ENCODE assay signal across 15 cellular contexts in the genomic region with DNA sequence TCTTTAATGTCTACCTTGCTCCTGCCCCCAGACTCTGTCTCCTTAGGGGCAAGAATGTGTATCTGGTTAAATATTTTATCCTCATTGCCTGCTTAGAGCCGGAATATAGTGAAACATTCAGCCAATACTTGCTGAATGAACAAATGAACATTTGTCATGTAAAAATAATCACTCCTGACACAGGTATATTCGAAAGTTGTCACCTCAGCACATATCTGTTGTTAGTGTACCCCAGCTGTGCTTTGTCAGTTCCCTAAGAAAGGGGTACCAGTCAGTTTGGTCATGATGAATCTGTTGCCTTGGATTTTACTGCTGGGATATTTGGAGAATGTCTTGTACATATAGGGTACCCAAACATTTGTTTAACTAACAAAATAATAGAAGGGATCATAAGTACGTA.
A peak's percentile ranks its signal among the peaks of the same experiment; 100 is the strongest.
DNase-seq lines count a peak whose midpoint lies in the region; ATAC-seq, FAIRE-seq and TF ChIP-seq lines count a peak whose summit lies in the region.
"Had no signal": no experiment of that assay in that cellular context is flagged by ENCODE, and none has a peak within 500 bp of the region (broad histone marks: within the 10 kb centered on the region; RNA-seq: fewer than 3 reads in every experiment).

No MANE protein-coding gene starts in this region.

- ATAC-seq in IMR-90 (ENCODE audit: low read depth) (no peak), K562 (no peak), gastroesophageal sphincter (no peak)
- ATAC-seq: CD8-positive, alpha-beta T cell had no signal

- TF ChIP-seq CTCF in IMR-90 (conservative IDR thresholded peaks at IDR 0.05; ENCODE audit: low read depth, low read length) = no peak
- no peak for TF ChIP-seq CTCF in K562 (IDR thresholded peaks at IDR 0.05 in 2 of 3, conservative IDR thresholded peaks at IDR 0.05 in 1 of 3; ENCODE audit: insufficient read depth in 2 of 3, low read depth in 1 of 3, low read length in 3 of 3)
- TF ChIP-seq CTCF in stomach (IDR thresholded peaks at IDR 0.05) = no peak
- no peak for TF ChIP-seq CTCF in gastroesophageal sphincter (IDR thresholded peaks at IDR 0.05)

- H3K36me3 ChIP-seq in IMR-90 (ENCODE audit: control insufficient read depth, insufficient read depth, low read length) (no peaks in the 10 kb centered on the region), K562 (ENCODE audit: control insufficient read depth, insufficient read depth, low read length) (no peaks in the 10 kb centered on the region), stomach (no peaks in the 10 kb centered on the region), gastroesophageal sphincter (no peaks in the 10 kb centered on the region)
- H3K36me3 ChIP-seq: BLaER1 treated with 17β-estradiol and CSF1 and Interleukin-3, amounts not matched to agents 10 nM and 100 nM; HAP-1 had no signal

- H4K91ac ChIP-seq in IMR-90 (ENCODE audit: insufficient read depth, low read depth, low read length) = no peak overlapping the region

- H3K4me3 ChIP-seq in IMR-90 (ENCODE audit: insufficient read depth, low read depth, low read length) (no peak overlapping the region), K562 (no peak overlapping the region), stomach (no peak overlapping the region), gastroesophageal sphincter (no peak overlapping the region)
- H3K4me3 ChIP-seq: BLaER1 treated with 17β-estradiol and CSF1 and Interleukin-3, amounts not matched to agents 10 nM and 100 nM; GM23248; HAP-1 had no signal

- no peak overlapping the region for H2BK15ac ChIP-seq in IMR-90 (ENCODE audit: low read depth, low read length)

- no peak overlapping the region for H3K4ac ChIP-seq in IMR-90 (ENCODE audit: low read depth, low read length)

- H3K9me1 ChIP-seq in IMR-90 (ENCODE audit: insufficient read depth, low read length) = no peaks in the 10 kb centered on the region; the same call in 1 of the 2 replicates
- H3K9me1 ChIP-seq in K562 (ENCODE audit: control insufficient read depth, insufficient read depth, low read length) = no peaks in the 10 kb centered on the region

- no peak overlapping the region for H3K23ac ChIP-seq in IMR-90 (ENCODE audit: low read depth, low read length)

- TF ChIP-seq RAD21 in IMR-90 (IDR thresholded peaks at IDR 0.05; ENCODE audit: low read length) = no peak
- no peak for TF ChIP-seq RAD21 in K562 (CRISPR knock-in tag; conservative IDR thresholded peaks at IDR 0.05 in 1 of 2, IDR thresholded peaks at IDR 0.05 in 1 of 2)

- no peaks in the 10 kb centered on the region for H3K9me3 ChIP-seq in IMR-90 (ENCODE audit: control insufficient read depth, insufficient read depth, low read length)
- H3K9me3 ChIP-seq in K562 (replicated peaks; ENCODE audit: control insufficient read depth, insufficient read depth, low read depth, low read length) = no peaks in the 10 kb centered on the region
- H3K9me3 ChIP-seq in stomach = no peaks in the 10 kb centered on the region
- H3K9me3 ChIP-seq in gastroesophageal sphincter = no peaks in the 10 kb centered on the region
- H3K9me3 ChIP-seq: BLaER1 treated with 17β-estradiol and CSF1 and Interleukin-3, amounts not matched to agents 10 nM and 100 nM; HAP-1 had no signal

- intact Hi-C loops in IMR-90 (cut with micrococcal nuclease) = no loop called here
- intact Hi-C loops in K562 (cut with micrococcal nuclease) = no loop called here
- intact Hi-C loops in stomach (cut with DNase I; ENCODE audit: low total_unique reads) = no loop called here

- TF ChIP-seq EP300 in K562 (IDR thresholded peaks at IDR 0.05; ENCODE audit: low read length) = no peak
- TF ChIP-seq EP300 in stomach (IDR thresholded peaks at IDR 0.05) = no peak
- no peak for TF ChIP-seq EP300 in gastroesophageal sphincter (IDR thresholded peaks at IDR 0.05)

- H3K27ac ChIP-seq in IMR-90 (ENCODE audit: insufficient read depth, low read length) (no peak overlapping the region), K562 (ENCODE audit: extremely low read depth, low read depth, low read length) (peak overlapping the region; percentile 70), stomach (no peak overlapping the region), gastroesophageal sphincter (no peak overlapping the region)
- H3K27ac ChIP-seq: 22Rv1; BLaER1 treated with 17β-estradiol and CSF1 and Interleukin-3, amounts not matched to agents 10 nM and 100 nM; GM23248 had no signal

- H3K4me1 ChIP-seq in IMR-90 (ENCODE audit: control insufficient read depth, insufficient read depth, low read length) = 0 out of 2 replicates have a peak, but pooled peaks cover 2% of the 10 kb centered on the region
- peaks cover 4 to 31% of the 10 kb centered on the region in 2 experiments; a peak in 4 of 5 replicates for H3K4me1 ChIP-seq in K562 (replicated peaks in 1 of 2; ENCODE audit: control insufficient read depth in 2 of 2, insufficient read depth in 2 of 2, low read length in 2 of 2)
- H3K4me1 ChIP-seq in stomach = no peaks in the 10 kb centered on the region
- no peaks in the 10 kb centered on the region for H3K4me1 ChIP-seq in gastroesophageal sphincter
- H3K4me1 ChIP-seq: BLaER1 treated with 17β-estradiol and CSF1 and Interleukin-3, amounts not matched to agents 10 nM and 100 nM; HAP-1 had no signal

- no peak overlapping the region for H2AK9ac ChIP-seq in IMR-90 (replicated peaks; ENCODE audit: low read depth, low read length, poor library complexity)

- H3K79me1 ChIP-seq in IMR-90 (ENCODE audit: low read depth in 1 of 2, low read length in 2 of 2) = no peaks in the 10 kb centered on the region

- H3K18ac ChIP-seq in IMR-90 (ENCODE audit: low read depth, low read length) = no peak overlapping the region

- dilution Hi-C loops in IMR-90 (cut with HindIII; ENCODE audit: low sequenced_read_pairs, unreplicated experiment) = no loop called here

- DNase-seq in DMS53 (lab: John Stamatoyannopoulos, UW) (peak; percentile 35), DMS53 treated with DMSO at 0.1 percent for 48 hours (lab: John Stamatoyannopoulos, UW; ENCODE audit: unreplicated experiment) (no peak), IMR-90 (no peak), K562 (ENCODE audit: extremely low read depth in 1 of 4, low spot score in 3 of 4) (no peak), stomach (no peak)
- no peak for DNase-seq in effector CD4-positive, alpha-beta T cell
- DNase-seq: Calu3; CD8-positive, alpha-beta T cell had no signal

- no peaks in the 10 kb centered on the region for H3K79me2 ChIP-seq in K562 (ENCODE audit: control insufficient read depth, insufficient read depth, low read length)

- peak overlapping the region; percentile 64; the same call in 1 of the 2 replicates for H2BK20ac ChIP-seq in IMR-90 (ENCODE audit: low read depth, low read length)

- no peak overlapping the region for H2BK120ac ChIP-seq in IMR-90 (ENCODE audit: low read depth, low read length)

- no peak overlapping the region for H2BK5ac ChIP-seq in IMR-90 (ENCODE audit: low read depth, low read length, poor library complexity, severe bottlenecking)

- H3K9ac ChIP-seq in IMR-90 (ENCODE audit: low read depth, low read length) = no peak overlapping the region
- peak overlapping the region in 1 of 2 experiments; percentile 20; a peak in 2 of 4 replicates for H3K9ac ChIP-seq in K562 (ENCODE audit: insufficient read depth in 1 of 2, low read depth in 2 of 2, low read length in 2 of 2)
- H3K9ac ChIP-seq: BLaER1 treated with 17β-estradiol and CSF1 and Interleukin-3, amounts not matched to agents 10 nM and 100 nM; GM23248 had no signal

- no peak overlapping the region for H3K56ac ChIP-seq in IMR-90 (ENCODE audit: extremely low read depth, insufficient read depth, low read length)

- BruUV-seq in IMR-90 (replicated peaks; lab: Mats Ljungman, UMichigan) (no TSS peak), K562 (replicated peaks; lab: Mats Ljungman, UMichigan) (no TSS peak)

- POLR2A ChIA-PET in IMR-90 (lab: Charles Lee; ENCODE audit: unreplicated experiment) = no interaction called here
- POLR2A ChIA-PET in K562 (lab: Yijun Ruan, JAX) = no interaction called here

- no peak overlapping the region for H3K4me2 ChIP-seq in IMR-90 (ENCODE audit: low read depth, low read length)
- H3K4me2 ChIP-seq in K562 (ENCODE audit: insufficient read depth, low read length) = no peak overlapping the region
- H3K4me2 ChIP-seq: BLaER1 treated with 17β-estradiol and CSF1 and Interleukin-3, amounts not matched to agents 10 nM and 100 nM had no signal

- H3K27me3 ChIP-seq in IMR-90 (ENCODE audit: control insufficient read depth, insufficient read depth, low read length) (no peaks in the 10 kb centered on the region), K562 (ENCODE audit: control insufficient read depth in 2 of 2, insufficient read depth in 2 of 2, low read length in 2 of 2) (no peaks in the 10 kb centered on the region), stomach (no peaks in the 10 kb centered on the region), gastroesophageal sphincter (no peaks in the 10 kb centered on the region)
- H3K27me3 ChIP-seq: BLaER1 treated with 17β-estradiol and CSF1 and Interleukin-3, amounts not matched to agents 10 nM and 100 nM had no signal

- TF ChIP-seq POLR2A in IMR-90 (IDR thresholded peaks at IDR 0.05; ENCODE audit: low read depth, low read length) (no peak), K562 (conservative IDR thresholded peaks at IDR 0.05) (no peak), stomach (IDR thresholded peaks at IDR 0.05) (no peak), gastroesophageal sphincter (IDR thresholded peaks at IDR 0.05) (no peak)

- H4K5ac ChIP-seq in IMR-90 (ENCODE audit: low read depth, low read length) = no peak overlapping the region

- no CpG with 5 or more reads among the region's 3 CpGs for WGBS in IMR-90 (ENCODE audit: extremely low coverage in 2 of 2, insufficient read length in 1 of 2), 2 experiments
- 58% methylated on average over 3 of the region's 3 CpGs for WGBS in K562 (ENCODE audit: insufficient coverage, low coverage, missing lambda C conversion rate)
- WGBS in stomach, 5 donors = 57 to 76% (median 65%) methylated on average over 3 of the region's 3 CpGs
- 56 to 72% methylated on average over 3 of the region's 3 CpGs for WGBS in gastroesophageal sphincter (ENCODE audit: low coverage in 1 of 2), 2 donors

- H4K8ac ChIP-seq in IMR-90 (ENCODE audit: low read depth in 2 of 2, low read length in 2 of 2) = no peak overlapping the region

- in situ Hi-C loops in IMR-90 (cut with MboI; ENCODE audit: low sequenced_read_pairs) = no loop called here
- in situ Hi-C loops in K562 (cut with MboI) = no loop called here

- H2AFZ ChIP-seq in IMR-90 (replicated peaks; ENCODE audit: low read length, poor library complexity) = no peak overlapping the region
- H2AFZ ChIP-seq in K562 (ENCODE audit: low read depth, low read length) = peak overlapping the region; percentile 50
- H2AFZ ChIP-seq: GM23248 had no signal

- no peaks in the 10 kb centered on the region for H4K20me1 ChIP-seq in IMR-90 (ENCODE audit: insufficient read depth, low read length)
- H4K20me1 ChIP-seq in K562 (replicated peaks; ENCODE audit: control insufficient read depth, insufficient read depth, low read length) = no peaks in the 10 kb centered on the region
- H4K20me1 ChIP-seq: BLaER1 treated with 17β-estradiol and CSF1 and Interleukin-3, amounts not matched to agents 10 nM and 100 nM had no signal

- H3K14ac ChIP-seq in IMR-90 (replicated peaks; ENCODE audit: low read depth, low read length) = peak overlapping the region; percentile 43; the same call in 1 of the 2 replicates

- H2AK5ac ChIP-seq in IMR-90 (ENCODE audit: low read depth, low read length) = no peak overlapping the region

- CTCF ChIA-PET in IMR-90 (lab: Yijun Ruan, JAX) (no interaction called here), K562 (lab: Yijun Ruan, JAX; ENCODE audit: low intra/inter-chr PET ratio) (no interaction called here)

- FAIRE-seq in K562 (lab: Jason Lieb, UNC) = no peak
- FAIRE-seq: GM12891, GM19239 had no signal
